ENCODE assay signal across 11 cellular contexts in genomic region chr10:93468532-93469213, GRCh38. TPM values are rescaled to one million over a fixed set of nuclear protein-coding genes. Genes with fewer than 3 reads are reported as not detected.
A peak's percentile ranks its signal among the peaks of the same experiment; 100 is the strongest.
DNase-seq lines count a peak whose midpoint lies in the region; ATAC-seq, FAIRE-seq and TF ChIP-seq lines count a peak whose summit lies in the region.
"Had no signal": no experiment of that assay in that cellular context is flagged by ENCODE, and none has a peak within 500 bp of the region (broad histone marks: within the 10 kb centered on the region; RNA-seq: fewer than 3 reads in every experiment).

No MANE protein-coding gene starts in this region.

- no peaks in the 10 kb centered on the region for H3K27me3 Mint-ChIP-seq in activated CD4-positive, alpha-beta memory T cell treated with anti-CD3 and anti-CD28 coated beads for 36 hours
- no peaks in the 10 kb centered on the region for H3K27me3 Mint-ChIP-seq in activated CD4-positive, alpha-beta memory T cell treated with anti-CD3 and anti-CD28 coated beads, Interleukin-2, amount 10 ng/mL, durations not matched to agents 7 days and 5 days
- H3K27me3 Mint-ChIP-seq: B cell had no signal

- no peak overlapping the region for H3K4me2 ChIP-seq in OCI-LY7 (ENCODE audit: low read length)

- no peak overlapping the region for H3K4me3 Mint-ChIP-seq in activated CD4-positive, alpha-beta memory T cell treated with anti-CD3 and anti-CD28 coated beads for 36 hours
- H3K4me3 Mint-ChIP-seq in activated CD4-positive, alpha-beta memory T cell treated with anti-CD3 and anti-CD28 coated beads, Interleukin-2, amount 10 ng/mL, durations not matched to agents 7 days and 5 days, result no peak overlapping the region
- H3K4me3 Mint-ChIP-seq in stimulated activated effector memory CD8-positive, alpha-beta T cell treated with anti-CD3 and anti-CD28 coated beads, Interleukin-12 subunit alpha, Interleukin-12 subunit beta, amount 100 ng/mL, for 72 hours, result no peak overlapping the region
- H3K4me3 Mint-ChIP-seq: B cell had no signal

- no peaks in the 10 kb centered on the region for H3K36me3 ChIP-seq in kidney (ENCODE audit: control insufficient read depth in 1 of 2, insufficient read depth in 2 of 2, low read length in 2 of 2)
- H3K36me3 ChIP-seq in tibial artery, result no peaks in the 10 kb centered on the region
- no peaks in the 10 kb centered on the region for H3K36me3 ChIP-seq in OCI-LY7 (ENCODE audit: insufficient read depth, low read length)

- H2AFZ ChIP-seq in OCI-LY7 (ENCODE audit: low read length), result no peak overlapping the region

- FAIRE-seq in kidney (lab: Jason Lieb, UNC), result no peak
- FAIRE-seq: TTC549 had no signal

- no peaks in the 10 kb centered on the region for H3K79me2 ChIP-seq in OCI-LY7 (ENCODE audit: insufficient read depth, low read depth, low read length)

- no peaks in the 10 kb centered on the region for H4K20me1 ChIP-seq in OCI-LY7 (ENCODE audit: insufficient read depth, low read length)

- BruUV-seq in OCI-LY7 (replicated peaks; lab: Mats Ljungman, UMichigan), result no TSS peak

- no peaks in the 10 kb centered on the region for H3K9me3 ChIP-seq in kidney (ENCODE audit: control insufficient read depth in 1 of 2, low read length in 2 of 2)
- no peaks in the 10 kb centered on the region for H3K9me3 ChIP-seq in tibial artery
- H3K9me3 ChIP-seq in OCI-LY7 (ENCODE audit: low read length), result no peaks in the 10 kb centered on the region

- H3K27me3 ChIP-seq in tibial artery, result no peaks in the 10 kb centered on the region

- ATAC-seq in stimulated activated effector memory CD8-positive, alpha-beta T cell treated with anti-CD3 and anti-CD28 coated beads, Interleukin-12 subunit alpha, Interleukin-12 subunit beta, amount 100 ng/mL, for 72 hours, result no peak

- H3K27ac ChIP-seq in kidney (ENCODE audit: low read depth in 2 of 2, low read length in 2 of 2), result peak overlapping the region; percentile 49 to 67
- H3K27ac ChIP-seq in tibial artery, result peak overlapping the region; percentile 71 to 75
- no peak overlapping the region for H3K27ac ChIP-seq in OCI-LY7 (ENCODE audit: low read depth, low read length, poor library complexity, severe bottlenecking)

- TF ChIP-seq CTCF in kidney (IDR thresholded peaks at IDR 0.05; ENCODE audit: borderline replicate concordance, extremely low read depth, insufficient read depth) (no peak), tibial artery (IDR thresholded peaks at IDR 0.05) (no peak), OCI-LY7 (conservative IDR thresholded peaks at IDR 0.05; ENCODE audit: low read length) (no peak)

- CTCF ChIA-PET in activated CD4-positive, alpha-beta memory T cell treated with anti-CD3 and anti-CD28 coated beads for 36 hours (lab: Charles Lee), result interaction anchor here (4.6 kb wide), 1 partner anchor 14 kb away, joined by 52 read pairs; the partner anchor contains the start of gene MYOF
- CTCF ChIA-PET in activated CD4-positive, alpha-beta memory T cell treated with anti-CD3 and anti-CD28 coated beads, Interleukin-2, amount 10 ng/mL, durations not matched to agents 7 days and 5 days (lab: Charles Lee), result interaction anchor here (1.0 to 1.1 kb wide), 2 partner anchors 14 to 42 kb away, joined by 3 read pairs; no protein-coding TSS in a partner anchor
- CTCF ChIA-PET in OCI-LY7 (lab: Charles Lee; ENCODE audit: unreplicated experiment), result no interaction called here

- DNase-seq in activated CD4-positive, alpha-beta memory T cell treated with anti-CD3 and anti-CD28 coated beads for 36 hours, result no peak
- DNase-seq in activated CD4-positive, alpha-beta memory T cell treated with anti-CD3 and anti-CD28 coated beads, Interleukin-2, amount 10 ng/mL, durations not matched to agents 7 days and 5 days, result no peak
- DNase-seq in amniotic stem cell (lab: John Stamatoyannopoulos, UW) (peak; percentile 86), kidney (no peak), tibial artery (no peak), OCI-LY7 (ENCODE audit: low spot score) (no peak), NCI-H1092 (lab: John Stamatoyannopoulos, UW) (no peak)
- DNase-seq in stimulated activated effector memory CD8-positive, alpha-beta T cell treated with anti-CD3 and anti-CD28 coated beads, Interleukin-12 subunit alpha, Interleukin-12 subunit beta, amount 100 ng/mL, for 72 hours (ENCODE audit: low spot score in 2 of 2), result no peak
- DNase-seq: effector CD4-positive, alpha-beta T cell had no signal

- peaks cover 5 to 6% of the 10 kb centered on the region in 2 donors for H3K4me1 ChIP-seq in kidney (ENCODE audit: control insufficient read depth in 1 of 2, insufficient read depth in 1 of 2, low read depth in 1 of 2, low read length in 2 of 2)
- peaks cover 5 to 92% (median 84%) of the 10 kb centered on the region in 4 donors for H3K4me1 ChIP-seq in tibial artery
- H3K4me1 ChIP-seq in OCI-LY7 (ENCODE audit: insufficient read depth, low read length, poor library complexity, severe bottlenecking), result no peaks in the 10 kb centered on the region

- H3K4me3 ChIP-seq in kidney (ENCODE audit: low read length in 2 of 2), result no peak overlapping the region
- H3K4me3 ChIP-seq in tibial artery, result no peak overlapping the region
- no peak overlapping the region for H3K4me3 ChIP-seq in OCI-LY7 (ENCODE audit: low read depth, low read length, poor library complexity, severe bottlenecking)

- POLR2A ChIA-PET in activated CD4-positive, alpha-beta memory T cell treated with anti-CD3 and anti-CD28 coated beads for 36 hours (lab: Charles Lee), result interaction anchor here (1.5 to 1.9 kb wide), 2 partner anchors 14 to 89 kb away, joined by 5 to 7 read pairs; partner anchors contain the start of gene MYOF
- POLR2A ChIA-PET in activated CD4-positive, alpha-beta memory T cell treated with anti-CD3 and anti-CD28 coated beads, Interleukin-2, amount 10 ng/mL, durations not matched to agents 7 days and 5 days (lab: Charles Lee), result interaction anchor here (1.0 kb wide), 2 partner anchors 12 to 27 kb away, joined by 3 read pairs; partner anchors contain the start of gene CEP55
- POLR2A ChIA-PET in OCI-LY7 (lab: Charles Lee), result interaction anchor here (0.7 kb wide), 1 partner anchor 9 kb away, joined by 3 read pairs; no protein-coding TSS in a partner anchor

- H3K27ac Mint-ChIP-seq in activated CD4-positive, alpha-beta memory T cell treated with anti-CD3 and anti-CD28 coated beads for 36 hours, result peak overlapping the region; percentile 52
- no peak overlapping the region for H3K27ac Mint-ChIP-seq in activated CD4-positive, alpha-beta memory T cell treated with anti-CD3 and anti-CD28 coated beads, Interleukin-2, amount 10 ng/mL, durations not matched to agents 7 days and 5 days
- H3K27ac Mint-ChIP-seq in stimulated activated effector memory CD8-positive, alpha-beta T cell treated with anti-CD3 and anti-CD28 coated beads, Interleukin-12 subunit alpha, Interleukin-12 subunit beta, amount 100 ng/mL, for 72 hours, result no peak overlapping the region
- H3K27ac Mint-ChIP-seq: B cell had no signal

- peaks cover 12% of the 10 kb centered on the region for H3K36me3 Mint-ChIP-seq in activated CD4-positive, alpha-beta memory T cell treated with anti-CD3 and anti-CD28 coated beads for 36 hours
- peaks cover 5% of the 10 kb centered on the region for H3K36me3 Mint-ChIP-seq in activated CD4-positive, alpha-beta memory T cell treated with anti-CD3 and anti-CD28 coated beads, Interleukin-2, amount 10 ng/mL, durations not matched to agents 7 days and 5 days (ENCODE audit: low read depth)
- no peaks in the 10 kb centered on the region for H3K36me3 Mint-ChIP-seq in stimulated activated effector memory CD8-positive, alpha-beta T cell treated with anti-CD3 and anti-CD28 coated beads, Interleukin-12 subunit alpha, Interleukin-12 subunit beta, amount 100 ng/mL, for 72 hours

- peaks cover 2% of the 10 kb centered on the region for H3K9me3 Mint-ChIP-seq in activated CD4-positive, alpha-beta memory T cell treated with anti-CD3 and anti-CD28 coated beads for 36 hours
- peaks cover 2% of the 10 kb centered on the region for H3K9me3 Mint-ChIP-seq in activated CD4-positive, alpha-beta memory T cell treated with anti-CD3 and anti-CD28 coated beads, Interleukin-2, amount 10 ng/mL, durations not matched to agents 7 days and 5 days
- H3K9me3 Mint-ChIP-seq in stimulated activated effector memory CD8-positive, alpha-beta T cell treated with anti-CD3 and anti-CD28 coated beads, Interleukin-12 subunit alpha, Interleukin-12 subunit beta, amount 100 ng/mL, for 72 hours, result no peaks in the 10 kb centered on the region

- H3K9me2 ChIP-seq in OCI-LY7 (ENCODE audit: insufficient read depth, low read length), result no peaks in the 10 kb centered on the region

- peaks cover 29% of the 10 kb centered on the region for H3K4me1 Mint-ChIP-seq in activated CD4-positive, alpha-beta memory T cell treated with anti-CD3 and anti-CD28 coated beads for 36 hours (ENCODE audit: low read depth)
- H3K4me1 Mint-ChIP-seq in activated CD4-positive, alpha-beta memory T cell treated with anti-CD3 and anti-CD28 coated beads, Interleukin-2, amount 10 ng/mL, durations not matched to agents 7 days and 5 days, result peaks cover 16% of the 10 kb centered on the region
- peaks cover 7% of the 10 kb centered on the region for H3K4me1 Mint-ChIP-seq in stimulated activated effector memory CD8-positive, alpha-beta T cell treated with anti-CD3 and anti-CD28 coated beads, Interleukin-12 subunit alpha, Interleukin-12 subunit beta, amount 100 ng/mL, for 72 hours

- peak overlapping the region in 1 of 2 donors; percentile 44 for H3K9ac ChIP-seq in kidney (ENCODE audit: low read length in 2 of 2)

- intact Hi-C loops in activated CD4-positive, alpha-beta memory T cell treated with anti-CD3 and anti-CD28 coated beads for 36 hours (cut with micrococcal nuclease), result no loop called here
- intact Hi-C loops in kidney (cut with DNase I) (no loop called here), tibial artery (cut with DNase I; ENCODE audit: low total_unique reads) (loop anchor here (5.0 kb wide), 1 partner anchor 86 kb away; no protein-coding TSS in a partner anchor), OCI-LY7 (cut with micrococcal nuclease; ENCODE audit: unreplicated experiment) (no loop called here)

RNA-seq across cellular contexts. Expression of gene MYOF, which starts 13.5 kb away (rescaled TPM):
- total RNA-seq in activated CD4-positive, alpha-beta memory T cell treated with anti-CD3 and anti-CD28 coated beads for 36 hours, result 10 to 100 TPM; 49.3 to 49.7 TPM
- 10 to 100 TPM; 10.8 to 10.9 TPM for total RNA-seq in activated CD4-positive, alpha-beta memory T cell treated with anti-CD3 and anti-CD28 coated beads, Interleukin-2, amount 10 ng/mL, durations not matched to agents 7 days and 5 days
- total RNA-seq in kidney (134 TPM), OCI-LY7 (2022) (0.30 and 0.42 TPM in 2 replicates)
- polyA plus RNA-seq in kidney (ENCODE audit: insufficient read depth, low read depth, low replicate concordance), result 11.5 TPM
- total RNA-seq in OCI-LY7 (2014; rRNA removed; shearing (Covaris generic)), result not detected in 2 replicates

RNA-seq across cellular contexts. Expression of gene CEP55, which starts 27.7 kb away (rescaled TPM):
- 10 to 100 TPM; 88.0 to 91.3 TPM for total RNA-seq in activated CD4-positive, alpha-beta memory T cell treated with anti-CD3 and anti-CD28 coated beads for 36 hours
- 10 to 100 TPM; 82.5 to 84.6 TPM for total RNA-seq in activated CD4-positive, alpha-beta memory T cell treated with anti-CD3 and anti-CD28 coated beads, Interleukin-2, amount 10 ng/mL, durations not matched to agents 7 days and 5 days
- total RNA-seq in kidney (0.88 TPM), OCI-LY7 (2022) (68.3 and 75.2 TPM in 2 replicates)
- 0.39 TPM for polyA plus RNA-seq in kidney (ENCODE audit: insufficient read depth, low read depth, low replicate concordance)
- 64.5 and 83.0 TPM in 2 replicates for total RNA-seq in OCI-LY7 (2014; rRNA removed; shearing (Covaris generic))

Comparison
In these comparisons a context has a peak if more than half of its experiments do, and no peak if none do; other contexts are left out.
1. RNA of gene MYOF, which starts 13.5 kb away (total RNA-seq): 134 TPM in kidney (single experiment), 49.3 to 49.7 TPM in activated CD4-positive, alpha-beta memory T cell treated with anti-CD3 and anti-CD28 coated beads for 36 hours and 10.8 to 10.9 TPM in activated CD4-positive, alpha-beta memory T cell treated with anti-CD3 and anti-CD28 coated beads, Interleukin-2, amount 10 ng/mL, durations not matched to agents 7 days and 5 days; 0.30 to 0.42 TPM in OCI-LY7; every median in the first group is over 4 times any median in the second.
2. RNA of gene CEP55, which starts 27.7 kb away (total RNA-seq): 88.0 to 91.3 TPM in activated CD4-positive, alpha-beta memory T cell treated with anti-CD3 and anti-CD28 coated beads for 36 hours, 82.5 to 84.6 TPM in activated CD4-positive, alpha-beta memory T cell treated with anti-CD3 and anti-CD28 coated beads, Interleukin-2, amount 10 ng/mL, durations not matched to agents 7 days and 5 days and 64.5 to 83.0 TPM in OCI-LY7; 0.88 TPM in kidney (single experiment); every median in the first group is over 10 times any median in the second.